21 cellular contexts compared by ENCODE assay signal in genomic region chr22:31275018-31275417, GRCh38. TPM values are rescaled to one million over a fixed set of nuclear protein-coding genes. Genes with fewer than 3 reads are reported as not detected.
A peak's percentile ranks its signal among the peaks of the same experiment; 100 is the strongest.
DNase-seq lines count a peak whose midpoint lies in the region; ATAC-seq, FAIRE-seq and TF ChIP-seq lines count a peak whose summit lies in the region.
"Had no signal": no experiment of that assay in that cellular context is flagged by ENCODE, and none has a peak within 500 bp of the region (broad histone marks: within the 10 kb centered on the region; RNA-seq: fewer than 3 reads in every experiment).

No MANE protein-coding gene starts in this region.

- peak; percentile 7 for FAIRE-seq in bronchial epithelial cell (lab: Jason Lieb, UNC)
- FAIRE-seq: endometrium had no signal

- CTCF ChIA-PET in CD8-positive, alpha-beta T cell (lab: Charles Lee): interaction anchor here (0.9 to 7.6 kb wide), 7 partner anchors 10 to 64 kb away, joined by 3 to 84 read pairs (median 9); partner anchors contain the start of genes LIMK2 and PIK3IP1

- DNase-seq in CD8-positive, alpha-beta T cell: no peak
- no peak for DNase-seq in bronchial epithelial cell (ENCODE audit: low read depth)
- DNase-seq in H9: no peak
- no peak for DNase-seq in ascending aorta (ENCODE audit: low spot score in 2 of 2)
- DNase-seq in DMS153 (lab: John Stamatoyannopoulos, UW): no peak
- DNase-seq in MV-4-11 (lab: John Stamatoyannopoulos, UW): no peak
- DNase-seq: activated CD4-positive, alpha-beta T cell treated with anti-CD3 and anti-CD28 coated beads, Interleukin-2, amount 50 U/mL, for 1 hour; activated gamma-delta T cell; EL; gastrocnemius medialis; KBM-7; lower lobe of right lung; NCI-H1092 treated with DMSO at 0.1 percent for 48 hours; NCI-H226; right cardiac atrium had no signal

- H3K4me1 Mint-ChIP-seq in CD8-positive, alpha-beta T cell (ENCODE audit: low read depth): peaks cover 81% of the 10 kb centered on the region
- H3K4me1 Mint-ChIP-seq in IgD-negative memory B cell (peaks cover 0 to 3% (median 3%) of the 10 kb centered on the region in 3 donors), H9 (peaks cover 7% of the 10 kb centered on the region in 2 experiments)

- H3K9ac ChIP-seq in H9 (ENCODE audit: extremely low read depth, insufficient read length, low read length): no peak overlapping the region
- H3K9ac ChIP-seq: neural progenitor cell had no signal

- H2BK15ac ChIP-seq in H9 (ENCODE audit: low read depth, low read length): no peak overlapping the region

- H4K8ac ChIP-seq in H9 (replicated peaks; ENCODE audit: insufficient read length, low read depth, low read length): no peak overlapping the region

- H2BK5ac ChIP-seq in H9 (ENCODE audit: insufficient read length, low read length): no peak overlapping the region

- peaks cover 56% of the 10 kb centered on the region for H3K36me3 Mint-ChIP-seq in CD8-positive, alpha-beta T cell
- H3K36me3 Mint-ChIP-seq in IgD-negative memory B cell: peaks cover 2% of the 10 kb centered on the region
- H3K36me3 Mint-ChIP-seq in H9 (ENCODE audit: insufficient read depth in 1 of 3, low read depth in 3 of 3): peaks cover 23 to 78% (median 63%) of the 10 kb centered on the region in 3 experiments

- POLR2A ChIA-PET in CD8-positive, alpha-beta T cell (lab: Charles Lee): interaction anchor here (0.7 to 18.7 kb wide), 3 partner anchors 11 to 33 kb away, joined by 3 to 608 read pairs (median 57); partner anchors contain the start of gene PIK3IP1

- H3K4me1 ChIP-seq in CD8-positive, alpha-beta T cell (ENCODE audit: insufficient read depth, low read length): peaks cover 83% of the 10 kb centered on the region
- H3K4me1 ChIP-seq in neutrophil (ENCODE audit: control insufficient read depth in 1 of 2, insufficient read depth in 1 of 2, low read depth in 1 of 2, low read length in 1 of 2) (peaks cover 6 to 7% of the 10 kb centered on the region in 2 experiments), H9 (ENCODE audit: insufficient read depth, low read length) (peaks cover 6% of the 10 kb centered on the region; the same call in 1 of the 2 replicates), ascending aorta (no peaks in the 10 kb centered on the region)
- H3K4me1 ChIP-seq: gastrocnemius medialis had no signal

- H4K20me1 ChIP-seq in H9 (ENCODE audit: control insufficient read depth, insufficient read depth, insufficient read length): no peaks in the 10 kb centered on the region

- no peaks in the 10 kb centered on the region for H3K27me3 ChIP-seq in CD8-positive, alpha-beta T cell (ENCODE audit: insufficient read depth, low read length)
- H3K27me3 ChIP-seq in bronchial epithelial cell (ENCODE audit: control insufficient read depth, insufficient read depth, low read length) (no peaks in the 10 kb centered on the region), neutrophil (no peaks in the 10 kb centered on the region), H9 (ENCODE audit: insufficient read depth, low read length) (no peaks in the 10 kb centered on the region), ascending aorta (no peaks in the 10 kb centered on the region)
- H3K27me3 ChIP-seq: BLaER1 treated with 17β-estradiol and CSF1 and Interleukin-3, amounts not matched to agents 10 nM and 100 nM; gastrocnemius medialis; neural progenitor cell had no signal

- H2BK20ac ChIP-seq in H9 (ENCODE audit: low read depth, low read length, poor library complexity, severe bottlenecking): no peak overlapping the region

- H3K4me2 ChIP-seq in H9 (ENCODE audit: insufficient read depth, insufficient read length, low read length): no peak overlapping the region
- H3K4me2 ChIP-seq: BLaER1 treated with 17β-estradiol and CSF1 and Interleukin-3, amounts not matched to agents 10 nM and 100 nM; neural progenitor cell had no signal

- no CpG with 5 or more reads among the region's 6 CpGs for WGBS in H9 (ENCODE audit: extremely low coverage, insufficient read length, low lambda C conversion rate)

- no peak overlapping the region for H2BK120ac ChIP-seq in H9 (ENCODE audit: low read depth, low read length, poor library complexity, severe bottlenecking)

- no peaks in the 10 kb centered on the region for H3K9me3 ChIP-seq in CD8-positive, alpha-beta T cell (ENCODE audit: low read length)
- H3K9me3 ChIP-seq in neutrophil (peaks cover 4% of the 10 kb centered on the region), H9 (ENCODE audit: control insufficient read depth, low read depth, low read length) (no peaks in the 10 kb centered on the region), ascending aorta (no peaks in the 10 kb centered on the region)
- H3K9me3 ChIP-seq: BLaER1 treated with 17β-estradiol and CSF1 and Interleukin-3, amounts not matched to agents 10 nM and 100 nM; gastrocnemius medialis; lower lobe of right lung; thoracic aorta had no signal

- no peak overlapping the region for H3T11ph ChIP-seq in H9 (ENCODE audit: low read length)

- no peak for ATAC-seq in CD8-positive, alpha-beta T cell
- ATAC-seq: gastrocnemius medialis, lower lobe of right lung, right cardiac atrium had no signal

- no peak overlapping the region for H2BK12ac ChIP-seq in H9 (ENCODE audit: insufficient read length, low read depth, low read length)

- H3K4me3 ChIP-seq in CD8-positive, alpha-beta T cell (ENCODE audit: low read depth, low read length): no peak overlapping the region
- H3K4me3 ChIP-seq in bronchial epithelial cell (ENCODE audit: low read depth, low read length) (no peak overlapping the region), neutrophil (ENCODE audit: low read depth in 1 of 2, low read length in 1 of 2) (no peak overlapping the region), ascending aorta (no peak overlapping the region)
- H3K4me3 ChIP-seq: BLaER1 treated with 17β-estradiol and CSF1 and Interleukin-3, amounts not matched to agents 10 nM and 100 nM; gastrocnemius medialis; lower lobe of right lung; neural progenitor cell; thoracic aorta had no signal

- H3K79me2 ChIP-seq in H9 (ENCODE audit: insufficient read depth, low read length): no peaks in the 10 kb centered on the region

- peak overlapping the region; percentile 4 for H3K27ac ChIP-seq in CD8-positive, alpha-beta T cell (ENCODE audit: low read depth, low read length)
- H3K27ac ChIP-seq in neutrophil: peak overlapping the region; percentile 1
- no peak overlapping the region for H3K27ac ChIP-seq in H9 (ENCODE audit: insufficient read length, low read depth, low read length)
- H3K27ac ChIP-seq in ascending aorta: no peak overlapping the region
- H3K27ac ChIP-seq: BLaER1 treated with 17β-estradiol and CSF1 and Interleukin-3, amounts not matched to agents 10 nM and 100 nM; gastrocnemius medialis; lower lobe of right lung; neural progenitor cell; thoracic aorta had no signal

- H3K23me2 ChIP-seq in H9 (ENCODE audit: insufficient read length, low read depth, low read length, poor library complexity, severe bottlenecking): no peaks in the 10 kb centered on the region

- no peak overlapping the region for H3K56ac ChIP-seq in H9 (ENCODE audit: insufficient read length, low read depth, low read length)

- H3K4me3 Mint-ChIP-seq in CD8-positive, alpha-beta T cell: peak overlapping the region; percentile 22
- H3K4me3 Mint-ChIP-seq in IgD-negative memory B cell (no peak overlapping the region), H9 (no peak overlapping the region)
- H3K4me3 Mint-ChIP-seq: neural progenitor cell had no signal

- no peaks in the 10 kb centered on the region for H3K9me3 Mint-ChIP-seq in CD8-positive, alpha-beta T cell
- no peaks in the 10 kb centered on the region for H3K9me3 Mint-ChIP-seq in IgD-negative memory B cell
- no peaks in the 10 kb centered on the region for H3K9me3 Mint-ChIP-seq in H9
- H3K9me3 Mint-ChIP-seq: neural progenitor cell had no signal

- H3K14ac ChIP-seq in H9 (ENCODE audit: insufficient read depth, low read length): no peak overlapping the region

- no peaks in the 10 kb centered on the region for H3K27me3 Mint-ChIP-seq in CD8-positive, alpha-beta T cell (ENCODE audit: low read depth)
- H3K27me3 Mint-ChIP-seq in IgD-negative memory B cell: no peaks in the 10 kb centered on the region
- no peaks in the 10 kb centered on the region for H3K27me3 Mint-ChIP-seq in H9 (ENCODE audit: low read depth)

- no peak overlapping the region for H4K91ac ChIP-seq in H9 (ENCODE audit: insufficient read length, low read depth, low read length)

- peaks cover 8% of the 10 kb centered on the region for H3K36me3 ChIP-seq in CD8-positive, alpha-beta T cell (ENCODE audit: insufficient read depth, low read length)
- H3K36me3 ChIP-seq in bronchial epithelial cell (ENCODE audit: control insufficient read depth, insufficient read depth, low read length): peaks cover 50% of the 10 kb centered on the region
- peaks cover 98% of the 10 kb centered on the region for H3K36me3 ChIP-seq in neutrophil
- H3K36me3 ChIP-seq in ascending aorta: peaks cover 53 to 76% of the 10 kb centered on the region in 2 donors
- H3K36me3 ChIP-seq: neural progenitor cell had no signal

- H3K23ac ChIP-seq in H9 (ENCODE audit: insufficient read length, low read depth, low read length): no peak overlapping the region

- H3K4ac ChIP-seq in H9 (ENCODE audit: low read depth, low read length): no peak overlapping the region

- no peak for TF ChIP-seq CTCF in CD8-positive, alpha-beta T cell (IDR thresholded peaks at IDR 0.05)
- TF ChIP-seq CTCF in bronchial epithelial cell (IDR thresholded peaks at IDR 0.05; ENCODE audit: insufficient read depth, low read length, severe bottlenecking) (no peak), neutrophil (IDR thresholded peaks at IDR 0.05) (no peak), H9 (conservative IDR thresholded peaks at IDR 0.05) (no peak), ascending aorta (IDR thresholded peaks at IDR 0.05) (no peak)

- no peaks in the 10 kb centered on the region for H3K79me1 ChIP-seq in H9 (ENCODE audit: insufficient read depth, low read depth, low read length, poor library complexity, severe bottlenecking)

- H2AFZ ChIP-seq in H9 (ENCODE audit: low read length): no peak overlapping the region
- H2AFZ ChIP-seq: neural progenitor cell had no signal

- H2AK5ac ChIP-seq in H9 (ENCODE audit: insufficient read length, low read length): no peak overlapping the region

- no peak overlapping the region for H3K18ac ChIP-seq in H9 (ENCODE audit: insufficient read length, low read depth, low read length)

- H4K5ac ChIP-seq in H9 (ENCODE audit: insufficient read length, low read depth, low read length): no peak overlapping the region

- intact Hi-C loops in CD8-positive, alpha-beta T cell (cut with DNase I, micrococcal nuclease): loop anchor here in 1 of 2 experiments (10.0 kb wide), 1 partner anchor 310 kb away; the partner anchor contains the start of genes MORC2 and TUG1
- intact Hi-C loops in ascending aorta (cut with DNase I): no loop called here

- peak overlapping the region; percentile 91 for H3K27ac Mint-ChIP-seq in CD8-positive, alpha-beta T cell
- H3K27ac Mint-ChIP-seq in IgD-negative memory B cell (peak overlapping the region in 2 of 3 donors; percentile 68 to 75), H9 (peak overlapping the region in 1 of 3 experiments; percentile 46; a peak in 1 of 7 replicates)
- H3K27ac Mint-ChIP-seq: neural progenitor cell had no signal

RNA-seq across cellular contexts. Expression of gene PIK3IP1, which starts 17.3 kb away (rescaled TPM):
- 100 to 1,000 TPM; 802 to 814 TPM for total RNA-seq in CD8-positive, alpha-beta T cell
- 88.7 TPM for polyA plus RNA-seq in IgD-negative memory B cell
- total RNA-seq in bronchial epithelial cell: 6.3 and 13.3 TPM in 2 replicates
- 0.87 and 0.92 TPM in 2 replicates for total RNA-seq in H9 (2021)
- total RNA-seq in ascending aorta: 16.4 TPM

Comparison
In these comparisons a context has a peak if more than half of its experiments do, and no peak if none do; other contexts are left out.
1. H3K27ac ChIP-seq: peak in CD8-positive, alpha-beta T cell (single experiment) and neutrophil (single experiment); none in H9 (single experiment) and ascending aorta (0 of 2).
2. RNA of gene PIK3IP1, which starts 17.3 kb away (total RNA-seq): 802 to 814 TPM in CD8-positive, alpha-beta T cell; 16.4 TPM in ascending aorta (single experiment), 6.3 to 13.3 TPM in bronchial epithelial cell and 0.87 to 0.92 TPM in H9; every median in the first group is over 10 times any median in the second.